10 cellular contexts compared by ENCODE assay signal in the genomic region with DNA sequence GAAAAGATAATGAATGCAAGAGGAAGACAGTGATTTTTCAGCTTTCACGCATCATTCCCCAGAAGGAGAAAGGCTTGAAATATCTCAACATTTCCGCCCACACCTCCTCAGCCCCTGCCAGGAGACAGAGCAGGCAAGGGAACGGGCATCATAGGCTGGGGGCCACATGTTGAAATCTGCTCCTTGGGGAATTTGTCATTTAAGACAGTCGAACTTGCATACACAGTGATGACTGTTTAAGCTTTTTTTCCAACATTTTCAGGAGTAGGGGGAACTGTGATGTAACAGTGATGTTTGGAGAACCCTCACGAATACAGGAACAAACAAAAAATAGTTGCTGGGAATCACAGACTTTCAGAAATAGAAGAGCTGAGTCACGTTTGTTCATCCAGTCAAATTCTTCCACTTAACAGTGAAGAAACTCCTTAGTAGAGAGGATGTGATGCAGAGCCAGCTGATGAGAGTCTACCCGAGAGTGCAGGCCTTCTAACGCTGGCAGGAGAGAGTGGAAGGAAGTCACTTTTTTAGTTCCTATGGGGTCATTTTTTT.
DNase-seq lines count a peak whose midpoint lies in the region; ATAC-seq, FAIRE-seq and TF ChIP-seq lines count a peak whose summit lies in the region.
"Had no signal": no experiment of that assay in that cellular context is flagged by ENCODE, and none has a peak within 500 bp of the region (broad histone marks: within the 10 kb centered on the region; RNA-seq: fewer than 3 reads in every experiment).

No MANE protein-coding gene starts in this region.

- WGBS in pancreas, 2 donors, result 71 to 74% methylated on average over 8 of the region's 8 CpGs

- intact Hi-C loops in pancreas (cut with DNase I), result no loop called here

- peak overlapping the region; percentile 76 to 93 (median 81) for H3K4me2 ChIP-seq in BLaER1 treated with 17β-estradiol and CSF1 and Interleukin-3, amounts not matched to agents 10 nM and 100 nM

- H4K20me1 ChIP-seq in BLaER1 treated with 17β-estradiol and CSF1 and Interleukin-3, amounts not matched to agents 10 nM and 100 nM, result no peaks in the 10 kb centered on the region

- H3K9me3 ChIP-seq in BLaER1 treated with 17β-estradiol and CSF1 and Interleukin-3, amounts not matched to agents 10 nM and 100 nM (replicated peaks in 1 of 11), result peaks cover 0 to 5% (median 0%) of the 10 kb centered on the region in 11 experiments; a peak in 2 of 22 replicates
- H3K9me3 ChIP-seq in RWPE2 (ENCODE audit: severe bottlenecking), result no peaks in the 10 kb centered on the region
- H3K9me3 ChIP-seq in pancreas, result no peaks in the 10 kb centered on the region

- TF ChIP-seq CTCF in RWPE2 (IDR thresholded peaks at IDR 0.05; ENCODE audit: poor library complexity, severe bottlenecking) (no peak), fibroblast of mammary gland (conservative IDR thresholded peaks at IDR 0.05; ENCODE audit: control insufficient read depth, insufficient read depth, low read depth, low read length) (no peak), pancreas (IDR thresholded peaks at IDR 0.05) (no peak), D721Med (IDR thresholded peaks at IDR 0.05; ENCODE audit: insufficient read depth, missing control alignments) (no peak)

- ATAC-seq in RWPE2 (ENCODE audit: low read depth), result peak; percentile 91
- ATAC-seq in pancreas, result peak in 3 of 4 donors; percentile 60 to 83 (median 67)
- no peak for ATAC-seq in HG02798 (IDR thresholded peaks at IDR 0.05; ENCODE audit: poor library complexity, unreplicated experiment)
- no peak for ATAC-seq in GM18502 (IDR thresholded peaks at IDR 0.05; ENCODE audit: poor library complexity, unreplicated experiment)
- ATAC-seq in GM19397 (IDR thresholded peaks at IDR 0.05; ENCODE audit: unreplicated experiment), result no peak
- ATAC-seq: natural killer cell had no signal

- H3K27me3 ChIP-seq in BLaER1 treated with 17β-estradiol and CSF1 and Interleukin-3, amounts not matched to agents 10 nM and 100 nM, result no peaks in the 10 kb centered on the region
- H3K27me3 ChIP-seq in RWPE2 (ENCODE audit: insufficient read depth, poor library complexity, severe bottlenecking), result no peaks in the 10 kb centered on the region
- H3K27me3 ChIP-seq in pancreas, result no peaks in the 10 kb centered on the region

- FAIRE-seq in pancreas (lab: Jason Lieb, UNC) (no peak), D721Med (lab: Jason Lieb, UNC) (no peak)

- peak overlapping the region; percentile 60 to 83 (median 72) for H3K9ac ChIP-seq in BLaER1 treated with 17β-estradiol and CSF1 and Interleukin-3, amounts not matched to agents 10 nM and 100 nM

- peak overlapping the region in 8 of 10 experiments; percentile 5 to 55 (median 42); a peak in 9 of 20 replicates for H3K4me3 ChIP-seq in BLaER1 treated with 17β-estradiol and CSF1 and Interleukin-3, amounts not matched to agents 10 nM and 100 nM
- no peak overlapping the region for H3K4me3 ChIP-seq in RWPE2 (ENCODE audit: severe bottlenecking)
- H3K4me3 ChIP-seq in fibroblast of mammary gland (ENCODE audit: control insufficient read depth, low read depth, low read length), result peak overlapping the region; percentile 21
- H3K4me3 ChIP-seq in pancreas, result no peak overlapping the region

- H3K4me1 ChIP-seq in BLaER1 treated with 17β-estradiol and CSF1 and Interleukin-3, amounts not matched to agents 10 nM and 100 nM, result peaks cover 36 to 58% (median 45%) of the 10 kb centered on the region in 10 experiments
- H3K4me1 ChIP-seq in RWPE2 (ENCODE audit: insufficient read depth, poor library complexity, severe bottlenecking) (peaks cover 20% of the 10 kb centered on the region), pancreas (no peaks in the 10 kb centered on the region)

- DNase-seq in RWPE2 (ENCODE audit: low spot score) (no peak), fibroblast of mammary gland (ENCODE audit: low read depth) (peak; percentile 97), pancreas (no peak), D721Med (ENCODE audit: insufficient read length, low spot score) (no peak)
- DNase-seq: activated CD8-positive, alpha-beta memory T cell treated with anti-CD3 and anti-CD28 coated beads for 24 hours; natural killer cell had no signal

- peaks cover 16 to 42% (median 31%) of the 10 kb centered on the region in 11 experiments; a peak in 20 of 22 replicates for H3K36me3 ChIP-seq in BLaER1 treated with 17β-estradiol and CSF1 and Interleukin-3, amounts not matched to agents 10 nM and 100 nM
- H3K36me3 ChIP-seq in RWPE2 (ENCODE audit: low read depth), result peaks cover 84% of the 10 kb centered on the region
- H3K36me3 ChIP-seq in pancreas, result peaks cover 0 to 54% (median 10%) of the 10 kb centered on the region in 3 donors

- peak overlapping the region; percentile 81 to 95 (median 85) for H3K27ac ChIP-seq in BLaER1 treated with 17β-estradiol and CSF1 and Interleukin-3, amounts not matched to agents 10 nM and 100 nM
- H3K27ac ChIP-seq in RWPE2 (ENCODE audit: poor library complexity, severe bottlenecking), result peak overlapping the region; percentile 43
- H3K27ac ChIP-seq in pancreas, result no peak overlapping the region

Comparison
In these comparisons a context has a peak if more than half of its experiments do, and no peak if none do; other contexts are left out.
1. H3K27ac ChIP-seq: peak in BLaER1 treated with 17β-estradiol and CSF1 and Interleukin-3, amounts not matched to agents 10 nM and 100 nM (11 of 11) and RWPE2 (single experiment); none in pancreas (0 of 4).
2. H3K4me3 ChIP-seq: peak in BLaER1 treated with 17β-estradiol and CSF1 and Interleukin-3, amounts not matched to agents 10 nM and 100 nM (8 of 10) and fibroblast of mammary gland (single experiment); none in RWPE2 (single experiment) and pancreas (0 of 4).
3. ATAC-seq: peak in RWPE2 (single experiment) and pancreas (3 of 4); none in HG02798 (single experiment), GM18502 (single experiment) and GM19397 (single experiment).